In genomic region chr3:77039606-77040553, GRCh38 we compare ENCODE assay signal across 8 cellular contexts. TPM values are rescaled to one million over a fixed set of nuclear protein-coding genes. Genes with fewer than 3 reads are reported as not detected.
DNase-seq lines count a peak whose midpoint lies in the region; ATAC-seq and TF ChIP-seq lines count a peak whose summit lies in the region.

A gene with protein sequence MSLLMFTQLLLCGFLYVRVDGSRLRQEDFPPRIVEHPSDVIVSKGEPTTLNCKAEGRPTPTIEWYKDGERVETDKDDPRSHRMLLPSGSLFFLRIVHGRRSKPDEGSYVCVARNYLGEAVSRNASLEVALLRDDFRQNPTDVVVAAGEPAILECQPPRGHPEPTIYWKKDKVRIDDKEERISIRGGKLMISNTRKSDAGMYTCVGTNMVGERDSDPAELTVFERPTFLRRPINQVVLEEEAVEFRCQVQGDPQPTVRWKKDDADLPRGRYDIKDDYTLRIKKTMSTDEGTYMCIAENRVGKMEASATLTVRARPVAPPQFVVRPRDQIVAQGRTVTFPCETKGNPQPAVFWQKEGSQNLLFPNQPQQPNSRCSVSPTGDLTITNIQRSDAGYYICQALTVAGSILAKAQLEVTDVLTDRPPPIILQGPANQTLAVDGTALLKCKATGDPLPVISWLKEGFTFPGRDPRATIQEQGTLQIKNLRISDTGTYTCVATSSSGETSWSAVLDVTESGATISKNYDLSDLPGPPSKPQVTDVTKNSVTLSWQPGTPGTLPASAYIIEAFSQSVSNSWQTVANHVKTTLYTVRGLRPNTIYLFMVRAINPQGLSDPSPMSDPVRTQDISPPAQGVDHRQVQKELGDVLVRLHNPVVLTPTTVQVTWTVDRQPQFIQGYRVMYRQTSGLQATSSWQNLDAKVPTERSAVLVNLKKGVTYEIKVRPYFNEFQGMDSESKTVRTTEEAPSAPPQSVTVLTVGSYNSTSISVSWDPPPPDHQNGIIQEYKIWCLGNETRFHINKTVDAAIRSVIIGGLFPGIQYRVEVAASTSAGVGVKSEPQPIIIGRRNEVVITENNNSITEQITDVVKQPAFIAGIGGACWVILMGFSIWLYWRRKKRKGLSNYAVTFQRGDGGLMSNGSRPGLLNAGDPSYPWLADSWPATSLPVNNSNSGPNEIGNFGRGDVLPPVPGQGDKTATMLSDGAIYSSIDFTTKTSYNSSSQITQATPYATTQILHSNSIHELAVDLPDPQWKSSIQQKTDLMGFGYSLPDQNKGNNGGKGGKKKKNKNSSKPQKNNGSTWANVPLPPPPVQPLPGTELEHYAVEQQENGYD (N-terminal part only) (plus strand): TSS chr3:77040099. CDS start chr3:77040786, 687 bp downstream.

- H3K27ac ChIP-seq in coronary artery (peak within 1 kb of the TSS; percentile 6 to 85), lower lobe of right lung (no peak within 1 kb of the TSS), uterus (peak within 1 kb of the TSS; percentile 36 to 44)

- ATAC-seq in lower lobe of right lung = peak; percentile 76 to 79
- ATAC-seq in HG02759 (IDR thresholded peaks at IDR 0.05; ENCODE audit: unreplicated experiment) = no peak
- ATAC-seq in HG02571 (IDR thresholded peaks at IDR 0.05; ENCODE audit: unreplicated experiment) = no peak

- no peak for TF ChIP-seq CTCF in coronary artery (IDR thresholded peaks at IDR 0.05)
- no peak for TF ChIP-seq CTCF in lower lobe of right lung (IDR thresholded peaks at IDR 0.05)
- TF ChIP-seq CTCF in uterus (IDR thresholded peaks at IDR 0.05) = no peak
- TF ChIP-seq CTCF in GM10266 (IDR thresholded peaks at IDR 0.05; ENCODE audit: control insufficient read depth, insufficient read depth, low read depth, missing control alignments) = no peak

- H3K36me3 ChIP-seq in lower lobe of right lung (no peaks in the 10 kb centered on the region), uterus (no peaks in the 10 kb centered on the region)

- H3K9me3 ChIP-seq in lower lobe of right lung (no peaks in the 10 kb centered on the region), uterus (no peaks in the 10 kb centered on the region)

- TF ChIP-seq POLR2A in uterus (IDR thresholded peaks at IDR 0.05) = no peak

- H3K4me1 ChIP-seq in lower lobe of right lung (peaks cover 5% of the 10 kb centered on the region), uterus (peaks cover 0 to 6% of the 10 kb centered on the region in 2 donors)

- H3K4me3 ChIP-seq in coronary artery = peak within 1 kb of the TSS; percentile 88
- H3K4me3 ChIP-seq in lower lobe of right lung = peak within 1 kb of the TSS; percentile 54
- H3K4me3 ChIP-seq in uterus = peak within 1 kb of the TSS; percentile 48 to 54

- intact Hi-C loops in lower lobe of right lung (cut with DNase I) = loop anchor here (5.0 kb wide), 1 partner anchor 217 kb away; no protein-coding TSS in a partner anchor
- intact Hi-C loops in uterus (cut with DNase I; ENCODE audit: low total_unique reads) = no loop called here

- DNase-seq in DMS114 treated with DMSO at 0.1 percent for 48 hours (lab: John Stamatoyannopoulos, UW; ENCODE audit: unreplicated experiment) = peak; percentile 41
- DNase-seq in NCI-H2227 treated with DMSO at 0.1 percent for 48 hours (lab: John Stamatoyannopoulos, UW) = peak; percentile 64
- peak; percentile 78 for DNase-seq in coronary artery (ENCODE audit: low spot score)
- peak; percentile 41 for DNase-seq in lower lobe of right lung
- DNase-seq in uterus = peak; percentile 14 to 30
- no peak for DNase-seq in GM10266 (ENCODE audit: extremely low spot score)

- H3K27me3 ChIP-seq in lower lobe of right lung (ENCODE audit: low read depth) = peaks cover 23% of the 10 kb centered on the region
- peaks cover 0 to 9% of the 10 kb centered on the region in 2 donors for H3K27me3 ChIP-seq in uterus

RNA-seq across cellular contexts. Expression of the gene that starts here (rescaled TPM):
- 11.8 TPM for total RNA-seq in lower lobe of right lung
- total RNA-seq in uterus = 10 to 100 TPM in 1 of 4 donors, under 1 TPM in 2, not detected in 1; 0.26 to 51.3 (median 0.49) TPM

Comparison
In these comparisons a context has a peak if more than half of its experiments do, and no peak if none do; other contexts are left out.
1. ATAC-seq: peak in lower lobe of right lung (2 of 2); none in HG02759 (single experiment) and HG02571 (single experiment).
2. Peak in every context shown above with its lines, with median percentiles within 50 percentile points of each other: H3K4me3 ChIP-seq.